22 cellular contexts compared by ENCODE assay signal in the genomic region with DNA sequence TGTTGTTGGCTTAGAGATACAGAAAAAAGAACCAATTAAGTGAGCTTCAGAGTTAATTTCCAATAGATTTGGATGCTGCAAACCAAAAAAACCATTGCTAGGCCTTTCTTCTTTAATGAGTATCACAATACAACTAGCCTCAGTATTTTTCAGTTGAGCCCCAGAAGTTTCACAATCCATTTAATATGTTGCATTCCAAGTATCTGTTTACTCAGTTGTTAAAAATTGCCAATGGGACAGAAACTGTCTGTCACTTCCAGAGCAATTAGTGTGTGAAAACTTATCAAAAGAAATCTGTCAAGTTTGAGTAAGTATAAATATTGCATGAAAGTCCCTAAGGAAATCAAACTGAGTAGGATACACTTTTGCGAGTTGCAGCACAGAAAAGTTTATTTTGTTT.
"Had no signal": no experiment of that assay in that cellular context is flagged by ENCODE, and none has a peak within 500 bp of the region (broad histone marks: within the 10 kb centered on the region; RNA-seq: fewer than 3 reads in every experiment).

No MANE protein-coding gene starts in this region.

- H3K36me3 ChIP-seq: esophagus muscularis mucosa, left ventricle myocardium inferior, right atrium auricular region, spleen had no signal

- DNase-seq: dermis blood vessel endothelial cell; effector memory CD4-positive, alpha-beta T cell; foreskin keratinocyte; glutamatergic neuron; kidney; left ventricle myocardium inferior; natural killer cell; occipital lobe; spleen; stimulated activated CD4-positive, alpha-beta T cell treated with anti-CD3 and anti-CD28 coated beads, Interleukin-4, amount 100 ng/mL, for 4 hours; stimulated activated naive CD8-positive, alpha-beta T cell treated with anti-CD3 and anti-CD28 coated beads, Interleukin-15, Interleukin-2, amounts not matched to agents 100 U/mL and 50 U/mL, for 24 hours; substantia nigra; testis; tibial artery had no signal

- H3K9me3 ChIP-seq: esophagus muscularis mucosa, left ventricle myocardium inferior, right atrium auricular region, spleen, testis, tibial artery had no signal

- ATAC-seq: foreskin keratinocyte; natural killer cell; stimulated activated memory B cell treated with anti-CD40 and anti-IgM and Interleukin-4, amounts not matched to agents 10 μg/mL and 1 μg/mL and 100 μg/mL, for 72 hours; stimulated activated naive CD8-positive, alpha-beta T cell treated with anti-CD3 and anti-CD28 coated beads, Interleukin-15, Interleukin-2, amounts not matched to agents 100 U/mL and 50 U/mL, for 24 hours had no signal

- H3K27ac ChIP-seq: coronary artery, esophagus muscularis mucosa, foreskin keratinocyte, left ventricle myocardium inferior, parathyroid adenoma, right atrium auricular region, skin epidermis, spleen, testis, tibial artery had no signal

- H3K4me1 ChIP-seq: esophagus muscularis mucosa, foreskin keratinocyte, left ventricle myocardium inferior, parathyroid adenoma, right atrium auricular region, spleen, testis, tibial artery had no signal

- H3K4me3 ChIP-seq: coronary artery, esophagus muscularis mucosa, left ventricle myocardium inferior, lung, right atrium auricular region, skin epidermis, spleen, testis, tibial artery had no signal

- FAIRE-seq: endothelial cell of umbilical vein, kidney had no signal

- H3K27me3 ChIP-seq: esophagus muscularis mucosa, foreskin keratinocyte, right atrium auricular region, spleen, testis, tibial artery had no signal
